ENCODE assay signal across 1 cellular context in genomic region chr2:33064349-33064801, GRCh38.
TF ChIP-seq lines count a peak whose summit lies in the region.

No MANE protein-coding gene starts in this region.

TF ChIP-seq in K562, 482 proteins besides CTCF, POLR2A, EP300 and RAD21 (continued from another document):
- peak; percentile 79 for TF ChIP-seq ZBTB40 (IDR thresholded peaks at IDR 0.05)
- no peak for TF ChIP-seq ZBTB40 (CRISPR knock-in tag; IDR thresholded peaks at IDR 0.05)
- no peak for TF ChIP-seq SNAPC5 (CRISPR knock-in tag; IDR thresholded peaks at IDR 0.05)
- TF ChIP-seq CBFA2T3 (IDR thresholded peaks at IDR 0.05) = peak; percentile 12; the same call in 1 of the 2 replicates
- no peak for TF ChIP-seq ZFP1 (CRISPR knock-in tag; IDR thresholded peaks at IDR 0.05)
- TF ChIP-seq NR1H2 (CRISPR knock-in tag; IDR thresholded peaks at IDR 0.05) = no peak
- TF ChIP-seq ZFP91 (CRISPR knock-in tag; IDR thresholded peaks at IDR 0.05) = no peak
TF ChIP-seq in K562: peak in this region for 5.
